In the genomic region with DNA sequence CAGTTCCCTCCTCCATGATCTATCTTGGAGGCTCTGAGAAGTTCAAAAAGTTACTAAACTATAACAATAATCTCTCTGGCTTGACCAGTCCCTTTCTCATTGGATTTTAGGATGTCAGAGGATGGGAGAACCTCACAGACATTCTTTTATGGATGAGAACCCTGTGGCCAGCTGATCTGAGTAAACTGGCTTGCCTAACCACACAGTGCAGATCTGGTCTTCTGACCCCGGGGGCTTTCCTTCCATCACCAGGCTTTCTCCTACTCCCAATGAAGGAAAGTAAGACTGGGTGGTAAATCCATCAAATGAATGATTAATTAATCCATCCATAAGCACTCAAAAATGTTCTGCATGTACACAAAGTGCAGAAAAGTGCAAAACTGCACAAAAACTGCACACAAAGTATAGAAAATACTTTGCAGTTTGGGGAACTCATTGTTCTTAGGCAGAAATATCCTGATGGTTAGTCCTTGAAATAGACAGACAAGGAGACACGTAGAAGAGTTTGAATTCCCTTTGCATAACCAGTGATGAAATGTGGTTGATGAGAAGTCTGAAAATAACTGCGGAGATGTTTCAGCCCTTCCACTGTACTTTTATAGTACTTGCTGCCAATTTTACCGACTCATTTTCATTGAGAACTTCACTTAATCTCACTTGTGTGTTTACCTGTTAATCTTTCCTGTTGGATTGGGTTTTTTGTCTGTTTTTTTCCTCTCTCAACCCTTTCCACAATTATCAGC, we compare ENCODE assay signal across 12 cellular contexts. TPM values are rescaled to one million over a fixed set of nuclear protein-coding genes. Genes with fewer than 3 reads are reported as not detected.
DNase-seq lines count a peak whose midpoint lies in the region; ATAC-seq and TF ChIP-seq lines count a peak whose summit lies in the region.
"Had no signal": no experiment of that assay in that cellular context is flagged by ENCODE, and none has a peak within 500 bp of the region (broad histone marks: within the 10 kb centered on the region; RNA-seq: fewer than 3 reads in every experiment).

No MANE protein-coding gene starts in this region.

- peaks cover 2% of the 10 kb centered on the region; the same call in 1 of the 2 replicates for H3K9me1 ChIP-seq in IMR-90 (ENCODE audit: insufficient read depth, low read length)

- H3K4me3 ChIP-seq in IMR-90 (ENCODE audit: insufficient read depth, low read depth, low read length) = peak overlapping the region; percentile 8; the same call in 1 of the 2 replicates
- H3K4me3 ChIP-seq in fibroblast of villous mesenchyme (ENCODE audit: low read depth, low read length) = peak overlapping the region; percentile 69
- H3K4me3 ChIP-seq in skeletal muscle satellite cell (ENCODE audit: low read length) = peak overlapping the region; percentile 10

- H3K56ac ChIP-seq in IMR-90 (ENCODE audit: extremely low read depth, insufficient read depth, low read length) = peak overlapping the region; percentile 83

- peak overlapping the region; percentile 94 for H2BK5ac ChIP-seq in IMR-90 (ENCODE audit: low read depth, low read length, poor library complexity, severe bottlenecking)

- peak overlapping the region; percentile 81; the same call in 1 of the 2 replicates for H4K5ac ChIP-seq in IMR-90 (ENCODE audit: low read depth, low read length)

- no peaks in the 10 kb centered on the region for H3K9me3 Mint-ChIP-seq in activated naive CD4-positive, alpha-beta T cell treated with anti-CD3 and anti-CD28 coated beads for 36 hours
- H3K9me3 Mint-ChIP-seq: T-cell had no signal

- in situ Hi-C loops in IMR-90 (cut with MboI; ENCODE audit: low sequenced_read_pairs) = loop anchor here (5.0 kb wide), 1 partner anchor 63 kb away; no protein-coding TSS in a partner anchor

- H3K4me1 Mint-ChIP-seq in activated naive CD4-positive, alpha-beta T cell treated with anti-CD3 and anti-CD28 coated beads for 36 hours (ENCODE audit: low read depth) = peaks cover 14% of the 10 kb centered on the region

- no peak overlapping the region for H3K27ac Mint-ChIP-seq in activated naive CD4-positive, alpha-beta T cell treated with anti-CD3 and anti-CD28 coated beads for 36 hours
- H3K27ac Mint-ChIP-seq: T-cell had no signal

- POLR2A ChIA-PET in IMR-90 (lab: Charles Lee; ENCODE audit: unreplicated experiment) = interaction anchor here (1.0 to 1.6 kb wide), 5 partner anchors 9 to 89 kb away, joined by 3 to 7 read pairs (median 3); no protein-coding TSS in a partner anchor

- H3K27me3 ChIP-seq in IMR-90 (ENCODE audit: control insufficient read depth, insufficient read depth, low read length) (no peaks in the 10 kb centered on the region), skeletal muscle satellite cell (ENCODE audit: control insufficient read depth, insufficient read depth, low read length) (no peaks in the 10 kb centered on the region)

- peak overlapping the region; percentile 86 for H3K27ac ChIP-seq in IMR-90 (ENCODE audit: insufficient read depth, low read length)

- intact Hi-C loops in IMR-90 (cut with micrococcal nuclease) = loop anchor here (1.0 to 5.0 kb wide), 7 partner anchors 36 to 257 kb away; no protein-coding TSS in a partner anchor
- intact Hi-C loops in activated naive CD4-positive, alpha-beta T cell treated with anti-CD3 and anti-CD28 coated beads for 36 hours (cut with micrococcal nuclease) = loop anchor here (2.0 to 10.0 kb wide), 4 partner anchors 125 to 849 kb away; partner anchors contain the start of genes ABCD3, ALG14 and RWDD3

- H3K23ac ChIP-seq in IMR-90 (ENCODE audit: low read depth, low read length) = peak overlapping the region; percentile 55

- no peak for TF ChIP-seq RAD21 in IMR-90 (IDR thresholded peaks at IDR 0.05; ENCODE audit: low read length)

- no peak; the same call in 1 of the 2 replicates for TF ChIP-seq POLR2A in IMR-90 (IDR thresholded peaks at IDR 0.05; ENCODE audit: low read depth, low read length)

- H3K14ac ChIP-seq in IMR-90 (replicated peaks; ENCODE audit: low read depth, low read length) = peak overlapping the region; percentile 40

- no peak for ATAC-seq in IMR-90 (ENCODE audit: low read depth)
- ATAC-seq: T-cell had no signal

- no CpG with 5 or more reads among the region's 4 CpGs for WGBS in IMR-90 (ENCODE audit: extremely low coverage in 2 of 2, insufficient read length in 1 of 2), 2 experiments

- peak overlapping the region; percentile 48 for H3K4ac ChIP-seq in IMR-90 (ENCODE audit: low read depth, low read length)

- peak overlapping the region; percentile 40; the same call in 1 of the 2 replicates for H3K9ac ChIP-seq in IMR-90 (ENCODE audit: low read depth, low read length)
- H3K9ac ChIP-seq in skeletal muscle satellite cell (ENCODE audit: low read depth, low read length) = peak overlapping the region; percentile 35

- peak overlapping the region; percentile 51 for H2AK5ac ChIP-seq in IMR-90 (ENCODE audit: low read depth, low read length)

- H3K36me3 Mint-ChIP-seq in activated naive CD4-positive, alpha-beta T cell treated with anti-CD3 and anti-CD28 coated beads for 36 hours (ENCODE audit: low read depth) = no peaks in the 10 kb centered on the region
- H3K36me3 Mint-ChIP-seq: T-cell had no signal

- peak overlapping the region; percentile 92 for H3K18ac ChIP-seq in IMR-90 (ENCODE audit: low read depth, low read length)

- no TSS peak for BruUV-seq in IMR-90 (replicated peaks; lab: Mats Ljungman, UMichigan)

- peak overlapping the region; percentile 56 to 75 for H4K8ac ChIP-seq in IMR-90 (ENCODE audit: low read depth in 2 of 2, low read length in 2 of 2)

- CTCF ChIA-PET in IMR-90 (lab: Yijun Ruan, JAX) = interaction anchor here (0.9 kb wide), 1 partner anchor 261 kb away, joined by 3 read pairs; no protein-coding TSS in a partner anchor
- CTCF ChIA-PET in activated naive CD4-positive, alpha-beta T cell treated with anti-CD3 and anti-CD28 coated beads for 36 hours (lab: Charles Lee) = no interaction called here

- dilution Hi-C loops in IMR-90 (cut with HindIII; ENCODE audit: low sequenced_read_pairs, unreplicated experiment) = loop anchor here (25.0 kb wide), 1 partner anchor 243 kb away; no protein-coding TSS in a partner anchor

- H3K9me3 ChIP-seq in IMR-90 (ENCODE audit: control insufficient read depth, insufficient read depth, low read length) (no peaks in the 10 kb centered on the region), skeletal muscle satellite cell (replicated peaks; ENCODE audit: low read length) (no peaks in the 10 kb centered on the region)

- peak overlapping the region; percentile 33; the same call in 2 of the 3 replicates for H2BK15ac ChIP-seq in IMR-90 (ENCODE audit: low read depth, low read length)

- H2AFZ ChIP-seq in IMR-90 (replicated peaks; ENCODE audit: low read length, poor library complexity) = no peak overlapping the region

- DNase-seq in IMR-90 (peak; percentile 74), amniotic epithelial cell (ENCODE audit: low read depth) (peak; percentile 94), fibroblast of villous mesenchyme (ENCODE audit: low read depth) (peak; percentile 93), NCI-H1092 treated with DMSO at 0.1 percent for 48 hours (lab: John Stamatoyannopoulos, UW) (no peak), NCI-H1436 (lab: John Stamatoyannopoulos, UW) (no peak)
- DNase-seq in stimulated activated CD4-positive, alpha-beta T cell treated with anti-CD3 and anti-CD28 coated beads, Interleukin-4, amount 100 ng/mL, for 1 hour = no peak
- no peak for DNase-seq in activated naive CD4-positive, alpha-beta T cell treated with anti-CD3 and anti-CD28 coated beads for 36 hours
- DNase-seq: activated gamma-delta T cell treated with Interleukin-2 at 50 U/mL for 16 hours; NCI-H146; NK-92 treated with Interleukin-12 subunit alpha and Interleukin-12 subunit beta, amount 100 ng/mL, for 24 hours; T-cell had no signal

- H3K4me2 ChIP-seq in IMR-90 (ENCODE audit: low read depth, low read length) (peak overlapping the region; percentile 57), skeletal muscle satellite cell (ENCODE audit: low read length) (peak overlapping the region; percentile 49)

- H3K36me3 ChIP-seq in IMR-90 (ENCODE audit: control insufficient read depth, insufficient read depth, low read length) (peaks cover 12% of the 10 kb centered on the region), skeletal muscle satellite cell (ENCODE audit: insufficient read depth, low read length) (no peaks in the 10 kb centered on the region)

- TF ChIP-seq CTCF in IMR-90 (conservative IDR thresholded peaks at IDR 0.05; ENCODE audit: low read depth, low read length) = no peak
- TF ChIP-seq CTCF in fibroblast of villous mesenchyme (IDR thresholded peaks at IDR 0.05; ENCODE audit: insufficient read depth, low read depth, low read length) = no peak

- H3K4me3 Mint-ChIP-seq in activated naive CD4-positive, alpha-beta T cell treated with anti-CD3 and anti-CD28 coated beads for 36 hours = no peak overlapping the region

- H2BK120ac ChIP-seq in IMR-90 (ENCODE audit: low read depth, low read length) = peak overlapping the region; percentile 70

- H3K79me1 ChIP-seq in IMR-90 (ENCODE audit: low read depth in 1 of 2, low read length in 2 of 2) = peaks cover 0 to 33% of the 10 kb centered on the region in 2 experiments; a peak in 2 of 4 replicates

- H3K27me3 Mint-ChIP-seq in activated naive CD4-positive, alpha-beta T cell treated with anti-CD3 and anti-CD28 coated beads for 36 hours (ENCODE audit: low read depth) = peaks cover 59% of the 10 kb centered on the region

- no peak overlapping the region for H2AK9ac ChIP-seq in IMR-90 (replicated peaks; ENCODE audit: low read depth, low read length, poor library complexity)

- H2BK20ac ChIP-seq in IMR-90 (ENCODE audit: low read depth, low read length) = peak overlapping the region; percentile 72

- peak overlapping the region; percentile 77 for H4K91ac ChIP-seq in IMR-90 (ENCODE audit: insufficient read depth, low read depth, low read length)

- peaks cover 24% of the 10 kb centered on the region for H4K20me1 ChIP-seq in IMR-90 (ENCODE audit: insufficient read depth, low read length)

- H3K4me1 ChIP-seq in IMR-90 (ENCODE audit: control insufficient read depth, insufficient read depth, low read length) (peaks cover 5% of the 10 kb centered on the region), skeletal muscle satellite cell (ENCODE audit: control insufficient read depth, insufficient read depth, low read length) (peaks cover 54% of the 10 kb centered on the region)

TF ChIP-seq in IMR-90, 13 proteins besides CTCF, POLR2A, EP300 and RAD21 (continues in another document):
- TF ChIP-seq MXI1 (IDR thresholded peaks at IDR 0.05; ENCODE audit: borderline replicate concordance, low read depth, low read length) (no peak), NFE2L2 (IDR thresholded peaks at IDR 0.05; ENCODE audit: low read depth, low read length) (no peak), CHD1 (IDR thresholded peaks at IDR 0.05; ENCODE audit: low read depth, low read length) (no peak), RCOR1 (IDR thresholded peaks at IDR 0.05; ENCODE audit: insufficient replicate concordance, low read length) (no peak)

RNA-seq across cellular contexts. Expression of gene F3, which starts 2.5 kb away (rescaled TPM):
- total RNA-seq in IMR-90 (2012; rRNA removed) = 75.6 and 102 TPM in 2 replicates
- polyA plus RNA-seq in IMR-90 (2012; rRNA removed) = 99.0 and 126 TPM in 2 replicates
- polyA plus RNA-seq in IMR-90 (2012; cell fraction: cytosol; rRNA removed) = 45.0 and 45.1 TPM in 2 replicates
- 88.3 and 572 TPM in 2 replicates for polyA plus RNA-seq in IMR-90 (2012; cell fraction: nucleus; rRNA removed; ENCODE audit: low replicate concordance)
- 198 and 506 TPM in 2 replicates for total RNA-seq in fibroblast of villous mesenchyme
- total RNA-seq in skeletal muscle satellite cell (2012; rRNA removed) = 15.7 and 40.0 TPM in 2 replicates
- total RNA-seq in activated naive CD4-positive, alpha-beta T cell treated with anti-CD3 and anti-CD28 coated beads for 36 hours = under 1 TPM in 1 of 2 experiments, not detected in 1; 0.10 TPM

Comparison
In these comparisons a context has a peak if more than half of its experiments do, and no peak if none do; other contexts are left out.
1. DNase-seq: peak in IMR-90 (single experiment), amniotic epithelial cell (single experiment) and fibroblast of villous mesenchyme (single experiment); none in stimulated activated CD4-positive, alpha-beta T cell treated with anti-CD3 and anti-CD28 coated beads, Interleukin-4, amount 100 ng/mL, for 1 hour (single experiment), NCI-H1092 treated with DMSO at 0.1 percent for 48 hours (single experiment), activated naive CD4-positive, alpha-beta T cell treated with anti-CD3 and anti-CD28 coated beads for 36 hours (single experiment) and NCI-H1436 (single experiment).
2. H3K4me3 ChIP-seq: peak in every context shown above with its lines; median percentile 69 in fibroblast of villous mesenchyme; 10 in skeletal muscle satellite cell; 8 in IMR-90.
3. RNA of gene F3, which starts 2.5 kb away (total RNA-seq): 198 to 506 TPM in fibroblast of villous mesenchyme and 75.6 to 102 TPM in IMR-90; 0.10 TPM in activated naive CD4-positive, alpha-beta T cell treated with anti-CD3 and anti-CD28 coated beads for 36 hours; every median in the first group is over 10 times any median in the second.